In genomic region chr12:52023182-52023975, GRCh38 we compare ENCODE assay signal across 8 cellular contexts. TPM values are rescaled to one million over a fixed set of nuclear protein-coding genes. Genes with fewer than 3 reads are reported as not detected.
DNase-seq lines count a peak whose midpoint lies in the region; ATAC-seq and TF ChIP-seq lines count a peak whose summit lies in the region.

No MANE protein-coding gene starts in this region.

- no peaks in the 10 kb centered on the region for H3K9me2 ChIP-seq in hepatocyte (replicated peaks; ENCODE audit: insufficient read depth)

- H3K4me3 Mint-ChIP-seq in T-helper 17 cell: peak overlapping the region; percentile 91

- H3K4me1 ChIP-seq in hepatocyte (ENCODE audit: insufficient read depth): peaks cover 4% of the 10 kb centered on the region

- H3K36me3 ChIP-seq in hepatocyte (replicated peaks; ENCODE audit: insufficient read depth, low read depth): no peaks in the 10 kb centered on the region

- TF ChIP-seq CTCF in AG10803 (conservative IDR thresholded peaks at IDR 0.05; ENCODE audit: low read length) (peak; percentile 67), NB4 (IDR thresholded peaks at IDR 0.05; ENCODE audit: low read depth, low read length) (peak; percentile 82), hepatocyte (IDR thresholded peaks at IDR 0.05; ENCODE audit: poor library complexity) (peak; percentile 99), retinal pigment epithelial cell (conservative IDR thresholded peaks at IDR 0.05; ENCODE audit: low read depth, low read length) (peak; percentile 85)

- peaks cover 41% of the 10 kb centered on the region for H3K4me1 Mint-ChIP-seq in T-helper 17 cell

- H3K9me3 ChIP-seq in T-helper 17 cell (ENCODE audit: control insufficient read depth, low read length, poor library complexity, severe bottlenecking) (no peaks in the 10 kb centered on the region), hepatocyte (ENCODE audit: low read depth) (no peaks in the 10 kb centered on the region)

- no peaks in the 10 kb centered on the region for H3K79me2 ChIP-seq in hepatocyte

- WGBS in hepatocyte (ENCODE audit: low lambda C conversion rate, missing lambda C conversion rate): 2% methylated on average over 24 of the region's 70 CpGs

- H3K27me3 Mint-ChIP-seq in T-helper 17 cell: no peaks in the 10 kb centered on the region

- H3K36me3 Mint-ChIP-seq in T-helper 17 cell (ENCODE audit: low read depth): no peaks in the 10 kb centered on the region

- DNase-seq in AG10803 (ENCODE audit: low read depth) (peak; percentile 60), NB4 (ENCODE audit: low read depth) (peak; percentile 86), T-helper 17 cell (peak; percentile 87 to 91 (median 88)), hepatocyte (ENCODE audit: low spot score) (peak; percentile 93), retinal pigment epithelial cell (ENCODE audit: low read depth) (no peak)

- H3K4me2 ChIP-seq in hepatocyte: peak overlapping the region; percentile 99

- no peak for TF ChIP-seq POLR2A in NB4 (IDR thresholded peaks at IDR 0.05; ENCODE audit: extremely low read depth, insufficient read length)

- H2AFZ ChIP-seq in hepatocyte: peak overlapping the region; percentile 41

- H3K4me3 ChIP-seq in AG10803 (ENCODE audit: low read length) (peak overlapping the region; percentile 57), NB4 (ENCODE audit: low read depth, low read length) (no peak overlapping the region), hepatocyte (peak overlapping the region; percentile 45), retinal pigment epithelial cell (ENCODE audit: low read length) (peak overlapping the region; percentile 47)

- peak overlapping the region; percentile 94 for H3K27ac Mint-ChIP-seq in T-helper 17 cell

- peak overlapping the region; percentile 84 for H3K27ac ChIP-seq in angular gyrus (ENCODE audit: low read depth, low read length)
- no peak overlapping the region for H3K27ac ChIP-seq in hepatocyte

- H4K20me1 ChIP-seq in hepatocyte (ENCODE audit: insufficient read depth, poor library complexity, severe bottlenecking): no peaks in the 10 kb centered on the region

- ATAC-seq in GM19463 (IDR thresholded peaks at IDR 0.05; ENCODE audit: unreplicated experiment) (peak; percentile 37), T-helper 17 cell (peak; percentile 69), HG03342 (IDR thresholded peaks at IDR 0.05; ENCODE audit: unreplicated experiment) (no peak)

- peaks cover 8% of the 10 kb centered on the region for H3K27me3 ChIP-seq in hepatocyte

RNA-seq across cellular contexts. Expression of gene TAMALIN, which starts 16.6 kb away (rescaled TPM):
- total RNA-seq in T-helper 17 cell: 100 to 1,000 TPM; 491 to 562 TPM
- 4.0 and 8.0 TPM in 2 replicates for total RNA-seq in hepatocyte
- 9.9 and 17.0 TPM in 2 replicates for polyA plus RNA-seq in hepatocyte

RNA-seq across cellular contexts. Expression of gene NR4A1, which starts 27.9 kb away (rescaled TPM):
- total RNA-seq in T-helper 17 cell: 100 to 1,000 TPM in 1 of 2 donors, 10 to 100 TPM in 1; 79.2 to 133 TPM
- total RNA-seq in hepatocyte: 39.2 and 59.2 TPM in 2 replicates
- 131 and 165 TPM in 2 replicates for polyA plus RNA-seq in hepatocyte

RNA-seq across cellular contexts. Expression of gene ATG101, which starts 46.4 kb away (rescaled TPM):
- total RNA-seq in T-helper 17 cell (10 to 100 TPM; 22.0 to 30.2 TPM), hepatocyte (55.9 and 61.6 TPM in 2 replicates)
- polyA plus RNA-seq in hepatocyte: 52.0 and 57.7 TPM in 2 replicates

RNA-seq across cellular contexts. Expression of gene SMIM41, which starts 56.1 kb away (rescaled TPM):
- total RNA-seq in T-helper 17 cell (not detected), hepatocyte (not detected in 2 replicates)
- 0.15 TPM in 1 of 2 replicates, not detected in the other for polyA plus RNA-seq in hepatocyte

Comparison
In these comparisons a context has a peak if more than half of its experiments do, and no peak if none do; other contexts are left out.
1. RNA of gene TAMALIN, which starts 16.6 kb away (total RNA-seq): 491 to 562 TPM in T-helper 17 cell; 4.0 to 8.0 TPM in hepatocyte; every median in the first group is over 10 times any median in the second.
2. Peak in every context shown above with its lines, with median percentiles within 50 percentile points of each other: CTCF ChIP-seq.